ENCODE assay signal across 12 cellular contexts in genomic region chr4:159017323-159018036, GRCh38.
DNase-seq lines count a peak whose midpoint lies in the region; ATAC-seq and TF ChIP-seq lines count a peak whose summit lies in the region.
"Had no signal": no experiment of that assay in that cellular context is flagged by ENCODE, and none has a peak within 500 bp of the region (broad histone marks: within the 10 kb centered on the region; RNA-seq: fewer than 3 reads in every experiment).

No MANE protein-coding gene starts in this region.

- no peak for TF ChIP-seq CTCF in glutamatergic neuron (IDR thresholded peaks at IDR 0.05; ENCODE audit: partially characterized antibody, unreplicated experiment)
- no peak for TF ChIP-seq CTCF in CD8-positive, alpha-beta T cell (IDR thresholded peaks at IDR 0.05)

- H3K36me3 ChIP-seq in CD8-positive, alpha-beta T cell (ENCODE audit: insufficient read depth, low read length): no peaks in the 10 kb centered on the region
- H3K36me3 ChIP-seq: gastroesophageal sphincter, upper lobe of right lung had no signal

- H3K4me1 ChIP-seq in CD8-positive, alpha-beta T cell (ENCODE audit: insufficient read depth, low read length): no peaks in the 10 kb centered on the region
- H3K4me1 ChIP-seq: upper lobe of right lung had no signal

- POLR2A ChIA-PET in CD8-positive, alpha-beta T cell (lab: Charles Lee): interaction anchor here (1.1 kb wide), 1 partner anchor 16 kb away, joined by 4 read pairs; no protein-coding TSS in a partner anchor

- H3K9me3 Mint-ChIP-seq in glutamatergic neuron (ENCODE audit: unreplicated experiment): peaks cover 3% of the 10 kb centered on the region
- H3K9me3 Mint-ChIP-seq in CD8-positive, alpha-beta T cell: no peaks in the 10 kb centered on the region

- CTCF ChIA-PET in CD8-positive, alpha-beta T cell (lab: Charles Lee): no interaction called here

- H3K27ac Mint-ChIP-seq in glutamatergic neuron (ENCODE audit: unreplicated experiment): peak overlapping the region; percentile 30
- no peak overlapping the region for H3K27ac Mint-ChIP-seq in CD8-positive, alpha-beta T cell

- peak; percentile 42 for ATAC-seq in GM18867 (IDR thresholded peaks at IDR 0.05; ENCODE audit: unreplicated experiment)
- peak; percentile 44 for ATAC-seq in GM21723 (IDR thresholded peaks at IDR 0.05; ENCODE audit: unreplicated experiment)
- ATAC-seq in HG03354 (IDR thresholded peaks at IDR 0.05; ENCODE audit: poor library complexity, severe bottlenecking, unreplicated experiment): peak; percentile 41
- no peak for ATAC-seq in stimulated activated naive CD8-positive, alpha-beta T cell treated with anti-CD3 and anti-CD28 coated beads, Interleukin-15, Interleukin-2, amounts not matched to agents 100 U/mL and 50 U/mL, for 24 hours
- ATAC-seq in CD8-positive, alpha-beta T cell: no peak
- ATAC-seq: gastroesophageal sphincter, upper lobe of right lung had no signal

- peaks cover 4% of the 10 kb centered on the region for H3K27me3 Mint-ChIP-seq in glutamatergic neuron (ENCODE audit: unreplicated experiment)
- H3K27me3 Mint-ChIP-seq in CD8-positive, alpha-beta T cell (ENCODE audit: low read depth): peaks cover 2% of the 10 kb centered on the region

- H3K9me3 ChIP-seq in CD8-positive, alpha-beta T cell (ENCODE audit: low read length): no peaks in the 10 kb centered on the region
- H3K9me3 ChIP-seq: gastroesophageal sphincter, upper lobe of right lung had no signal

- no peaks in the 10 kb centered on the region for H3K36me3 Mint-ChIP-seq in glutamatergic neuron (ENCODE audit: unreplicated experiment)
- no peaks in the 10 kb centered on the region for H3K36me3 Mint-ChIP-seq in CD8-positive, alpha-beta T cell

- intact Hi-C loops in CD8-positive, alpha-beta T cell (cut with DNase I, micrococcal nuclease): no loop called here

- no peak for DNase-seq in glutamatergic neuron
- DNase-seq in NCI-H1436 treated with DMSO at 0.1 percent for 48 hours (lab: John Stamatoyannopoulos, UW): no peak
- no peak for DNase-seq in glomerular visceral epithelial cell (ENCODE audit: extremely low spot score)
- DNase-seq in stimulated activated naive CD8-positive, alpha-beta T cell treated with anti-CD3 and anti-CD28 coated beads, Interleukin-15, Interleukin-2, amounts not matched to agents 100 U/mL and 50 U/mL, for 24 hours: no peak
- no peak for DNase-seq in CD8-positive, alpha-beta T cell
- DNase-seq: activated CD8-positive, alpha-beta memory T cell treated with anti-CD3 and anti-CD28 coated beads for 24 hours; cerebellar nuclear complex; upper lobe of right lung had no signal

- peaks cover 18% of the 10 kb centered on the region for H3K4me1 Mint-ChIP-seq in glutamatergic neuron (ENCODE audit: low read depth, unreplicated experiment)
- H3K4me1 Mint-ChIP-seq in CD8-positive, alpha-beta T cell (ENCODE audit: low read depth): no peaks in the 10 kb centered on the region

- no peak overlapping the region for H3K4me3 Mint-ChIP-seq in glutamatergic neuron (ENCODE audit: unreplicated experiment)
- H3K4me3 Mint-ChIP-seq in CD8-positive, alpha-beta T cell: no peak overlapping the region

- no peaks in the 10 kb centered on the region for H3K27me3 ChIP-seq in CD8-positive, alpha-beta T cell (ENCODE audit: insufficient read depth, low read length)
- H3K27me3 ChIP-seq: gastroesophageal sphincter, upper lobe of right lung had no signal

- no peak overlapping the region for H3K27ac ChIP-seq in CD8-positive, alpha-beta T cell (ENCODE audit: low read depth, low read length)
- H3K27ac ChIP-seq: upper lobe of right lung had no signal

- H3K4me3 ChIP-seq in CD8-positive, alpha-beta T cell (ENCODE audit: low read depth, low read length): no peak overlapping the region
- H3K4me3 ChIP-seq: gastroesophageal sphincter, upper lobe of right lung had no signal

Comparison
In these comparisons a context has a peak if more than half of its experiments do, and no peak if none do; other contexts are left out.
1. ATAC-seq: peak in GM18867 (single experiment), GM21723 (single experiment) and HG03354 (single experiment); none in stimulated activated naive CD8-positive, alpha-beta T cell treated with anti-CD3 and anti-CD28 coated beads, Interleukin-15, Interleukin-2, amounts not matched to agents 100 U/mL and 50 U/mL, for 24 hours (single experiment) and CD8-positive, alpha-beta T cell (single experiment).